9 cellular contexts compared by ENCODE assay signal in genomic region chr21:45098867-45099266, GRCh38. TPM values are rescaled to one million over a fixed set of nuclear protein-coding genes. Genes with fewer than 3 reads are reported as not detected.
DNase-seq lines count a peak whose midpoint lies in the region; ATAC-seq and TF ChIP-seq lines count a peak whose summit lies in the region.
"Had no signal": no experiment of that assay in that cellular context is flagged by ENCODE, and none has a peak within 500 bp of the region (broad histone marks: within the 10 kb centered on the region; RNA-seq: fewer than 3 reads in every experiment).

No MANE protein-coding gene starts in this region.

- H3K36me3 Mint-ChIP-seq in GM23338 (ENCODE audit: low read depth) (no peaks in the 10 kb centered on the region), glutamatergic neuron (ENCODE audit: unreplicated experiment) (no peaks in the 10 kb centered on the region)

- peaks cover 3% of the 10 kb centered on the region for H4K20me1 ChIP-seq in GM23338 (replicated peaks; ENCODE audit: insufficient read depth)

- in situ Hi-C loops in SK-MEL-5 (cut with HindIII; ENCODE audit: low pct_unique_long_range_greater_than_20kb, low sequenced_read_pairs), result no loop called here

- no peak for DNase-seq in BJ (ENCODE audit: low read depth)
- DNase-seq in GM23338 (ENCODE audit: low spot score), result peak; percentile 58
- DNase-seq in SK-MEL-5 (ENCODE audit: low read depth, low spot score), result peak; percentile 59
- DNase-seq in glutamatergic neuron, result no peak
- DNase-seq in omental fat pad (ENCODE audit: low spot score), result no peak
- no peak for DNase-seq in Ammon's horn (ENCODE audit: low spot score)
- no peak for DNase-seq in ascending aorta (ENCODE audit: low spot score in 2 of 2)
- DNase-seq: activated naive CD4-positive, alpha-beta T cell treated with anti-CD3 and anti-CD28 coated beads for 36 hours had no signal

- ATAC-seq in GM23338 (peak; percentile 57), omental fat pad (ENCODE audit: low FRiP score) (no peak), HG02623 (IDR thresholded peaks at IDR 0.05; ENCODE audit: unreplicated experiment) (no peak)

- peaks cover 20% of the 10 kb centered on the region for H3K79me2 ChIP-seq in GM23338 (replicated peaks; ENCODE audit: insufficient read depth)

- H3K4me3 Mint-ChIP-seq in GM23338 (no peak overlapping the region), glutamatergic neuron (ENCODE audit: unreplicated experiment) (peak overlapping the region; percentile 75)
- H3K4me3 Mint-ChIP-seq: activated naive CD4-positive, alpha-beta T cell treated with anti-CD3 and anti-CD28 coated beads for 36 hours had no signal

- CTCF ChIA-PET in BJ (lab: Yijun Ruan, JAX), result interaction anchor here (1.1 to 3.1 kb wide), 6 partner anchors 9 to 26 kb away, joined by 3 to 15 read pairs (median 4); no protein-coding TSS in a partner anchor

- POLR2A ChIA-PET in BJ (lab: Charles Lee), result no interaction called here

- H3K27me3 Mint-ChIP-seq in GM23338 (ENCODE audit: insufficient read depth, low read depth, poor library complexity), result peaks cover 13% of the 10 kb centered on the region
- peaks cover 20% of the 10 kb centered on the region for H3K27me3 Mint-ChIP-seq in glutamatergic neuron (ENCODE audit: unreplicated experiment)

- TF ChIP-seq CTCF in BJ (IDR thresholded peaks at IDR 0.05; ENCODE audit: insufficient read depth, low read depth, low read length) (peak; percentile 43), GM23338 (conservative IDR thresholded peaks at IDR 0.05; ENCODE audit: low read depth in 2 of 2) (peak; percentile 66 to 67), glutamatergic neuron (IDR thresholded peaks at IDR 0.05; ENCODE audit: partially characterized antibody, unreplicated experiment) (no peak), omental fat pad (IDR thresholded peaks at IDR 0.05) (no peak), ascending aorta (IDR thresholded peaks at IDR 0.05) (peak in 1 of 3 experiments; percentile 11)

- H3K4me1 ChIP-seq in GM23338 (ENCODE audit: insufficient read depth) (no peaks in the 10 kb centered on the region), ascending aorta (peaks cover 13 to 59% of the 10 kb centered on the region in 2 donors)

- no peak overlapping the region for H2AFZ ChIP-seq in GM23338

- H3K4me1 Mint-ChIP-seq in GM23338, result peaks cover 11% of the 10 kb centered on the region
- H3K4me1 Mint-ChIP-seq in glutamatergic neuron (ENCODE audit: low read depth, unreplicated experiment), result peaks cover 58% of the 10 kb centered on the region

- no peak overlapping the region for H3K27ac Mint-ChIP-seq in GM23338
- H3K27ac Mint-ChIP-seq in glutamatergic neuron (ENCODE audit: unreplicated experiment), result peak overlapping the region; percentile 99
- H3K27ac Mint-ChIP-seq: activated naive CD4-positive, alpha-beta T cell treated with anti-CD3 and anti-CD28 coated beads for 36 hours had no signal

- no peaks in the 10 kb centered on the region for H3K9me2 ChIP-seq in GM23338 (ENCODE audit: insufficient read depth)

- H3F3A ChIP-seq in GM23338 (replicated peaks; ENCODE audit: low read depth), result no peaks in the 10 kb centered on the region

- no peaks in the 10 kb centered on the region for H3K36me3 ChIP-seq in BJ (ENCODE audit: control insufficient read depth, insufficient read depth, low read length)
- H3K36me3 ChIP-seq in GM23338 (ENCODE audit: insufficient read depth), result no peaks in the 10 kb centered on the region
- peaks cover 0 to 3% of the 10 kb centered on the region in 2 donors for H3K36me3 ChIP-seq in ascending aorta

- H3K27ac ChIP-seq in GM23338 (ENCODE audit: low read depth) (no peak overlapping the region), ascending aorta (peak overlapping the region in 1 of 2 donors; percentile 19)

- H3K27me3 ChIP-seq in BJ (ENCODE audit: control insufficient read depth, insufficient read depth, low read length), result no peaks in the 10 kb centered on the region
- H3K27me3 ChIP-seq in GM23338 (ENCODE audit: insufficient read depth), result no peaks in the 10 kb centered on the region
- H3K27me3 ChIP-seq in ascending aorta, result no peaks in the 10 kb centered on the region

- no peak overlapping the region for H3K4me2 ChIP-seq in GM23338

- intact Hi-C loops in ascending aorta (cut with DNase I), result no loop called here

- H3K9me3 Mint-ChIP-seq in GM23338 (no peaks in the 10 kb centered on the region), glutamatergic neuron (ENCODE audit: unreplicated experiment) (peaks cover 19% of the 10 kb centered on the region)
- H3K9me3 Mint-ChIP-seq: activated naive CD4-positive, alpha-beta T cell treated with anti-CD3 and anti-CD28 coated beads for 36 hours had no signal

- H3K9me3 ChIP-seq in ascending aorta, result no peaks in the 10 kb centered on the region

- no peak overlapping the region for H3K4me3 ChIP-seq in BJ (ENCODE audit: low read depth, low read length)
- no peak overlapping the region for H3K4me3 ChIP-seq in GM23338
- H3K4me3 ChIP-seq in ascending aorta, result no peak overlapping the region

TF ChIP-seq in GM23338, 12 proteins besides CTCF, POLR2A, EP300 and RAD21 (continues in another document):
- TF ChIP-seq NANOG (IDR thresholded peaks at IDR 0.05; ENCODE audit: borderline replicate concordance) (no peak), ZNF331 (CRISPR knock-in tag; IDR thresholded peaks at IDR 0.05; ENCODE audit: low read depth) (no peak), ZNF114 (CRISPR knock-in tag; IDR thresholded peaks at IDR 0.05) (no peak), ETS1 (IDR thresholded peaks at IDR 0.05) (no peak), STAT1 (IDR thresholded peaks at IDR 0.05; ENCODE audit: unreplicated experiment) (no peak), EZH2phosphoT487 (IDR thresholded peaks at IDR 0.05; ENCODE audit: unreplicated experiment) (no peak), EZH2 (IDR thresholded peaks at IDR 0.05; ENCODE audit: low read depth, unreplicated experiment) (no peak), POLR2AphosphoS5 (IDR thresholded peaks at IDR 0.05; ENCODE audit: low read depth) (no peak)
- TF ChIP-seq, protein P1, sequence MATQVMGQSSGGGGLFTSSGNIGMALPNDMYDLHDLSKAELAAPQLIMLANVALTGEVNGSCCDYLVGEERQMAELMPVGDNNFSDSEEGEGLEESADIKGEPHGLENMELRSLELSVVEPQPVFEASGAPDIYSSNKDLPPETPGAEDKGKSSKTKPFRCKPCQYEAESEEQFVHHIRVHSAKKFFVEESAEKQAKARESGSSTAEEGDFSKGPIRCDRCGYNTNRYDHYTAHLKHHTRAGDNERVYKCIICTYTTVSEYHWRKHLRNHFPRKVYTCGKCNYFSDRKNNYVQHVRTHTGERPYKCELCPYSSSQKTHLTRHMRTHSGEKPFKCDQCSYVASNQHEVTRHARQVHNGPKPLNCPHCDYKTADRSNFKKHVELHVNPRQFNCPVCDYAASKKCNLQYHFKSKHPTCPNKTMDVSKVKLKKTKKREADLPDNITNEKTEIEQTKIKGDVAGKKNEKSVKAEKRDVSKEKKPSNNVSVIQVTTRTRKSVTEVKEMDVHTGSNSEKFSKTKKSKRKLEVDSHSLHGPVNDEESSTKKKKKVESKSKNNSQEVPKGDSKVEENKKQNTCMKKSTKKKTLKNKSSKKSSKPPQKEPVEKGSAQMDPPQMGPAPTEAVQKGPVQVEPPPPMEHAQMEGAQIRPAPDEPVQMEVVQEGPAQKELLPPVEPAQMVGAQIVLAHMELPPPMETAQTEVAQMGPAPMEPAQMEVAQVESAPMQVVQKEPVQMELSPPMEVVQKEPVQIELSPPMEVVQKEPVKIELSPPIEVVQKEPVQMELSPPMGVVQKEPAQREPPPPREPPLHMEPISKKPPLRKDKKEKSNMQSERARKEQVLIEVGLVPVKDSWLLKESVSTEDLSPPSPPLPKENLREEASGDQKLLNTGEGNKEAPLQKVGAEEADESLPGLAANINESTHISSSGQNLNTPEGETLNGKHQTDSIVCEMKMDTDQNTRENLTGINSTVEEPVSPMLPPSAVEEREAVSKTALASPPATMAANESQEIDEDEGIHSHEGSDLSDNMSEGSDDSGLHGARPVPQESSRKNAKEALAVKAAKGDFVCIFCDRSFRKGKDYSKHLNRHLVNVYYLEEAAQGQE (IDR thresholded peaks at IDR 0.05; ENCODE audit: unreplicated experiment), result no peak

RNA-seq across cellular contexts. Expression of gene ADARB1, which starts 24.5 kb away (rescaled TPM):
- polyA plus RNA-seq in BJ (2011; rRNA removed) (8.9 and 10.9 TPM in 2 replicates), GM23338 (2016; fragmentation: Nextera tagmentation; extraction: Ambion mirVana) (4.8 and 7.4 TPM in 2 replicates)
- 13.5 and 15.4 TPM in 2 replicates for polyA minus RNA-seq in BJ (2011; rRNA and poly(A)+ RNA removed)
- total RNA-seq in GM23338 (2014; rRNA removed; shearing (Covaris generic)), result 6.3 and 14.8 TPM in 2 replicates
- 8.3 and 13.1 TPM in 2 replicates for total RNA-seq in SK-MEL-5 (2014; rRNA removed; shearing (Covaris generic))
- polyA plus RNA-seq in SK-MEL-5 (2015; cell fraction: cytosol; rRNA removed), result 8.3 and 12.4 TPM in 2 replicates
- polyA plus RNA-seq in SK-MEL-5 (2015; cell fraction: nucleus; rRNA removed), result 49.5 and 65.9 TPM in 2 replicates
- total RNA-seq in glutamatergic neuron (ENCODE audit: unreplicated experiment) (49.2 TPM), omental fat pad (10 to 100 TPM; 17.3 to 38.3 (median 23.3) TPM), ascending aorta (82.9 TPM)

Comparison
In these comparisons a context has a peak if more than half of its experiments do, and no peak if none do; other contexts are left out.
1. DNase-seq: peak in GM23338 (single experiment) and SK-MEL-5 (single experiment); none in BJ (single experiment), glutamatergic neuron (single experiment), omental fat pad (single experiment), Ammon's horn (single experiment) and ascending aorta (0 of 2).
2. CTCF ChIP-seq: peak in BJ (single experiment) and GM23338 (2 of 2); none in glutamatergic neuron (single experiment) and omental fat pad (0 of 3).